In genomic region chr12:12903642-12904609, GRCh38 we compare ENCODE assay signal across 19 cellular contexts. TPM values are rescaled to one million over a fixed set of nuclear protein-coding genes. Genes with fewer than 3 reads are reported as not detected.
DNase-seq lines count a peak whose midpoint lies in the region; ATAC-seq and TF ChIP-seq lines count a peak whose summit lies in the region.
"Had no signal": no experiment of that assay in that cellular context is flagged by ENCODE, and none has a peak within 500 bp of the region (broad histone marks: within the 10 kb centered on the region; RNA-seq: fewer than 3 reads in every experiment).

No MANE protein-coding gene starts in this region.

- H3K27me3 Mint-ChIP-seq in mesothelial cell of epicardium (ENCODE audit: low read depth), result no peaks in the 10 kb centered on the region

- H3K4me1 ChIP-seq in colonic mucosa (peaks cover 4% of the 10 kb centered on the region), vagina (peaks cover 49% of the 10 kb centered on the region), esophagus muscularis mucosa (peaks cover 7 to 21% (median 12%) of the 10 kb centered on the region in 4 donors)
- H3K4me1 ChIP-seq: gastrocnemius medialis, pancreas had no signal

- peaks cover 22% of the 10 kb centered on the region for H3K36me3 Mint-ChIP-seq in mesothelial cell of epicardium
- H3K36me3 Mint-ChIP-seq: activated naive CD4-positive, alpha-beta T cell treated with anti-CD3 and anti-CD28 coated beads, Interleukin-2, amount 50 U/mL, for 72 hours had no signal

- TF ChIP-seq CTCF in colonic mucosa (IDR thresholded peaks at IDR 0.05) (no peak), mesothelial cell of epicardium (IDR thresholded peaks at IDR 0.05; ENCODE audit: unreplicated experiment) (no peak), vagina (IDR thresholded peaks at IDR 0.05) (no peak), esophagus muscularis mucosa (IDR thresholded peaks at IDR 0.05) (no peak)

- H3K36me3 ChIP-seq in colonic mucosa, result no peaks in the 10 kb centered on the region
- H3K36me3 ChIP-seq in vagina, result no peaks in the 10 kb centered on the region
- no peaks in the 10 kb centered on the region for H3K36me3 ChIP-seq in esophagus muscularis mucosa
- H3K36me3 ChIP-seq: gastrocnemius medialis, pancreas had no signal

- DNase-seq in NOMO-1 (lab: John Stamatoyannopoulos, UW; ENCODE audit: unreplicated experiment in 2 of 2) (peak; percentile 5 to 22), NOMO-1 treated with dmso at 0.1 percent for 144 hours (lab: John Stamatoyannopoulos, UW; ENCODE audit: unreplicated experiment) (no peak), colonic mucosa (peak; percentile 81), mesothelial cell of epicardium (ENCODE audit: low spot score in 2 of 2, unreplicated experiment in 2 of 2) (no peak), vagina (ENCODE audit: extremely low spot score in 2 of 2) (no peak), esophagus muscularis mucosa (ENCODE audit: extremely low spot score) (no peak), SK-N-DZ (ENCODE audit: low spot score) (no peak)
- DNase-seq: activated CD4-positive, CD25-positive, alpha-beta regulatory T cell treated with anti-CD3 and anti-CD28 coated beads, Interleukin-2, amount 50 U/mL, for 72 hours; gastrocnemius medialis; H9; NCI-H187; NCI-H524; pancreas had no signal

- H3K9me3 ChIP-seq in colonic mucosa, result no peaks in the 10 kb centered on the region
- H3K9me3 ChIP-seq in vagina, result no peaks in the 10 kb centered on the region
- H3K9me3 ChIP-seq in esophagus muscularis mucosa, result no peaks in the 10 kb centered on the region
- H3K9me3 ChIP-seq: gastrocnemius medialis, pancreas had no signal

- no peak overlapping the region for H3K4me3 Mint-ChIP-seq in mesothelial cell of epicardium
- H3K4me3 Mint-ChIP-seq: H9 had no signal

- TF ChIP-seq EP300 in esophagus muscularis mucosa (IDR thresholded peaks at IDR 0.05), result no peak

- no peak overlapping the region for H3K4me3 ChIP-seq in colonic mucosa
- no peak overlapping the region for H3K4me3 ChIP-seq in vagina
- H3K4me3 ChIP-seq in esophagus muscularis mucosa, result no peak overlapping the region
- H3K4me3 ChIP-seq: gastrocnemius medialis, GM12878, pancreas had no signal

- 87% methylated on average over 14 of the region's 14 CpGs for WGBS in esophagus muscularis mucosa

- peak overlapping the region; percentile 60 for H3K27ac Mint-ChIP-seq in mesothelial cell of epicardium
- H3K27ac Mint-ChIP-seq: activated naive CD4-positive, alpha-beta T cell treated with anti-CD3 and anti-CD28 coated beads, Interleukin-2, amount 50 U/mL, for 72 hours had no signal

- H3K4me1 Mint-ChIP-seq in mesothelial cell of epicardium, result peaks cover 49% of the 10 kb centered on the region

- peak overlapping the region; percentile 3 to 49 for H3K9ac ChIP-seq in colonic mucosa (ENCODE audit: low read depth in 2 of 2, low read length in 2 of 2)

- H3K27me3 ChIP-seq in colonic mucosa, result no peaks in the 10 kb centered on the region
- H3K27me3 ChIP-seq in vagina, result no peaks in the 10 kb centered on the region
- H3K27me3 ChIP-seq in esophagus muscularis mucosa, result no peaks in the 10 kb centered on the region
- H3K27me3 ChIP-seq: gastrocnemius medialis, pancreas had no signal

- TF ChIP-seq POLR2A in vagina (IDR thresholded peaks at IDR 0.05) (no peak), esophagus muscularis mucosa (IDR thresholded peaks at IDR 0.05; ENCODE audit: low read depth) (no peak)

- intact Hi-C loops in colonic mucosa (cut with DNase I) (no loop called here), vagina (cut with DNase I) (loop anchor here (10.0 kb wide), 1 partner anchor 301 kb away; no protein-coding TSS in a partner anchor), esophagus muscularis mucosa (cut with DNase I) (no loop called here)

- ATAC-seq in HG03354 (IDR thresholded peaks at IDR 0.05; ENCODE audit: poor library complexity, severe bottlenecking, unreplicated experiment), result no peak
- ATAC-seq: activated naive CD4-positive, alpha-beta T cell treated with anti-CD3 and anti-CD28 coated beads, Interleukin-2, amount 50 U/mL, for 72 hours; gastrocnemius medialis; GM12878 had no signal

- no peaks in the 10 kb centered on the region for H3K9me3 Mint-ChIP-seq in mesothelial cell of epicardium
- H3K9me3 Mint-ChIP-seq: activated naive CD4-positive, alpha-beta T cell treated with anti-CD3 and anti-CD28 coated beads, Interleukin-2, amount 50 U/mL, for 72 hours; H9 had no signal

- H3K27ac ChIP-seq in colonic mucosa, result peak overlapping the region; percentile 66
- peak overlapping the region; percentile 92 for H3K27ac ChIP-seq in vagina
- no peak overlapping the region for H3K27ac ChIP-seq in esophagus muscularis mucosa (replicated peaks in 1 of 4)
- H3K27ac ChIP-seq: gastrocnemius medialis, pancreas had no signal

RNA-seq across cellular contexts. Expression of gene GPRC5A, which starts 12.6 kb away (rescaled TPM):
- total RNA-seq in colonic mucosa (100 to 1,000 TPM; 234 to 246 TPM), mesothelial cell of epicardium (107 to 116 TPM (median 108 TPM) in 3 replicates), vagina (26.8 TPM), esophagus muscularis mucosa (10 to 100 TPM in 1 of 4 donors, 1 to 10 TPM in 3; 2.9 to 30.0 (median 3.8) TPM)
- 1.1 and 1.8 TPM in 2 replicates for polyA plus RNA-seq in SK-N-DZ (2014; cell fraction: cytosol; rRNA removed)
- polyA plus RNA-seq in SK-N-DZ (2014; cell fraction: nucleus; rRNA removed), result 0.35 and 2.0 TPM in 2 replicates
- total RNA-seq: T-helper 1 cell treated with Interleukin-12 subunit alpha and Interleukin-12 subunit beta and Interleukin-4 antibody, amounts not matched to agents 30 ng/mL and 1 ng/mL, for 36 hours had no signal

RNA-seq across cellular contexts. Expression of gene GPRC5D, which starts 48.0 kb away (rescaled TPM):
- under 1 TPM in 1 of 2 donors, not detected in 1; 0.27 TPM for total RNA-seq in colonic mucosa
- not detected in 3 replicates for total RNA-seq in mesothelial cell of epicardium
- not detected for total RNA-seq in vagina
- under 1 TPM in 1 of 4 donors, not detected in 3; 0.84 TPM for total RNA-seq in esophagus muscularis mucosa
- polyA plus RNA-seq in SK-N-DZ (2014; cell fraction: cytosol; rRNA removed), result not detected in 2 replicates
- polyA plus RNA-seq in SK-N-DZ (2014; cell fraction: nucleus; rRNA removed), result not detected in 2 replicates
- total RNA-seq: A172; activated naive CD4-positive, alpha-beta T cell treated with anti-CD3 and anti-CD28 coated beads, Interleukin-2, amount 50 U/mL, for 72 hours; gastrocnemius medialis; H9; mesenteric fat pad; T-helper 1 cell treated with Interleukin-12 subunit alpha and Interleukin-12 subunit beta and Interleukin-4 antibody, amounts not matched to agents 30 ng/mL and 1 ng/mL, for 36 hours had no signal

Comparison
In these comparisons a context has a peak if more than half of its experiments do, and no peak if none do; other contexts are left out.
1. DNase-seq: peak in NOMO-1 (2 of 2) and colonic mucosa (single experiment); none in NOMO-1 treated with dmso at 0.1 percent for 144 hours (single experiment), mesothelial cell of epicardium (0 of 2), vagina (0 of 2), esophagus muscularis mucosa (single experiment) and SK-N-DZ (single experiment).
2. H3K27ac ChIP-seq: peak in colonic mucosa (single experiment) and vagina (single experiment); none in esophagus muscularis mucosa (0 of 4).